In the genomic region with DNA sequence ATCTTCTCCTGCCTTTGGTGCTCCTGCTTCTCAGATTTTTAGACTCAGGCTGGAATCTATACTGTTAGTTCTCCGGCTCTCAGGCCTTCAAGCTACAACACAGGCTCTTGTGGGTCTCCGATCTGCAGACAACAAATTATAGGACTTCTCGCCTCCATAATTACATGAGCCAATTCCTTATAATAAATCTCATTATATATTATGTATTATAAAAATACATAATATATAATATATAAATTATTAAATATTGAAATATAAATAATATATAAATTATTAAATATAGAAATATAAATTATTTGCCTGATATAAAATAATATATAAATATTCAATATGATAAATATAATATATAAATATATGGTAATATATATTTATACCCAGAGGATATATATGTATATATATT, we compare ENCODE assay signal across 18 cellular contexts.
DNase-seq lines count a peak whose midpoint lies in the region; ATAC-seq, FAIRE-seq and TF ChIP-seq lines count a peak whose summit lies in the region.
"Had no signal": no experiment of that assay in that cellular context is flagged by ENCODE, and none has a peak within 500 bp of the region (broad histone marks: within the 10 kb centered on the region; RNA-seq: fewer than 3 reads in every experiment).

No MANE protein-coding gene starts in this region.

- H3K36me3 ChIP-seq in trophoblast cell (ENCODE audit: control insufficient read depth in 1 of 2, insufficient read depth in 2 of 2, low read length in 2 of 2), result no peaks in the 10 kb centered on the region
- no peaks in the 10 kb centered on the region for H3K36me3 ChIP-seq in WERI-Rb-1

- H4K91ac ChIP-seq in trophoblast cell (ENCODE audit: low read depth, low read length), result peak overlapping the region; percentile 11

- H3K27ac ChIP-seq in trophoblast cell (ENCODE audit: low read depth, low read length) (no peak overlapping the region), WERI-Rb-1 (no peak overlapping the region)
- H3K27ac ChIP-seq: HL-60 had no signal

- H2AK5ac ChIP-seq in trophoblast cell (ENCODE audit: low read length), result no peak overlapping the region

- H2BK12ac ChIP-seq in trophoblast cell (ENCODE audit: low read length), result peak overlapping the region; percentile 97

- peaks cover 8% of the 10 kb centered on the region for H3K79me1 ChIP-seq in trophoblast cell (ENCODE audit: low read length)

- H3K9ac ChIP-seq in trophoblast cell (ENCODE audit: low read length), result no peak overlapping the region

- H3K9me3 ChIP-seq in trophoblast cell (ENCODE audit: insufficient read depth, low read depth, low read length) (peaks cover 3% of the 10 kb centered on the region), WERI-Rb-1 (ENCODE audit: severe bottlenecking) (no peaks in the 10 kb centered on the region)
- H3K9me3 ChIP-seq: Caco-2 had no signal

- DNase-seq in RCC 7860 (ENCODE audit: low spot score) (no peak), trophoblast cell (no peak), WERI-Rb-1 (no peak), A172 (ENCODE audit: low spot score) (no peak), mesenteric fat pad (ENCODE audit: low spot score) (no peak)
- DNase-seq: Caco-2; CD8-positive, alpha-beta T cell; DND-41; GF-D8; GOT3; HCEC 1CT; HFFc6 had no signal

- no peak overlapping the region for H3K18ac ChIP-seq in trophoblast cell (ENCODE audit: low read length)

- H2BK5ac ChIP-seq in trophoblast cell (ENCODE audit: low read depth, low read length, poor library complexity), result peak overlapping the region; percentile 14

- H4K8ac ChIP-seq in trophoblast cell (ENCODE audit: low read depth, low read length), result no peak overlapping the region

- H3K4me1 ChIP-seq in trophoblast cell (ENCODE audit: control insufficient read depth in 1 of 2, insufficient read depth in 2 of 2, low read length in 2 of 2), result no peaks in the 10 kb centered on the region

- H3K23ac ChIP-seq in trophoblast cell (ENCODE audit: low read length), result no peak overlapping the region

- H3K4ac ChIP-seq in trophoblast cell (ENCODE audit: low read depth, low read length), result no peak overlapping the region

- FAIRE-seq in G401.6 (lab: Jason Lieb, UNC) (peak; percentile 89), RCC 7860 (lab: Jason Lieb, UNC) (peak; percentile 85), endometrium (lab: Jason Lieb, UNC) (peak; percentile 77)
- FAIRE-seq: GM19239, K562 had no signal

- H3K4me3 ChIP-seq in trophoblast cell (ENCODE audit: low read depth, low read length), result no peak overlapping the region
- H3K4me3 ChIP-seq in WERI-Rb-1 (ENCODE audit: low read depth, low read length), result no peak overlapping the region
- H3K4me3 ChIP-seq: K562 had no signal

- H3K4me2 ChIP-seq in trophoblast cell (ENCODE audit: low read length), result no peak overlapping the region

- TF ChIP-seq CTCF in WERI-Rb-1 (IDR thresholded peaks at IDR 0.05; ENCODE audit: low read depth, low read length), result no peak

- WGBS in trophoblast cell (ENCODE audit: extremely low coverage, insufficient coverage, insufficient read length), result no CpG with 5 or more reads among the region's 3 CpGs

- no peak overlapping the region for H2AFZ ChIP-seq in trophoblast cell (ENCODE audit: insufficient read depth, low read length, poor library complexity)

- no peak overlapping the region for H4K12ac ChIP-seq in trophoblast cell (ENCODE audit: low read depth, low read length)

- peak overlapping the region; percentile 24 for H2BK120ac ChIP-seq in trophoblast cell (ENCODE audit: insufficient read depth, low read length, poor library complexity)

- H3K14ac ChIP-seq in trophoblast cell (ENCODE audit: low read length), result no peak overlapping the region

- H3K27me3 ChIP-seq in trophoblast cell (ENCODE audit: insufficient read depth, low read length) (no peaks in the 10 kb centered on the region), WERI-Rb-1 (ENCODE audit: insufficient read depth, low read depth, severe bottlenecking) (no peaks in the 10 kb centered on the region)

- no peak for ATAC-seq in HG02798 (IDR thresholded peaks at IDR 0.05; ENCODE audit: poor library complexity, unreplicated experiment)
- ATAC-seq: CD8-positive, alpha-beta T cell; K562 had no signal

- no peaks in the 10 kb centered on the region for H3K79me2 ChIP-seq in trophoblast cell (ENCODE audit: control insufficient read depth, insufficient read depth, low read length, poor library complexity)
